Comparison of ENCODE assay signal across 13 cellular contexts in the genomic region with DNA sequence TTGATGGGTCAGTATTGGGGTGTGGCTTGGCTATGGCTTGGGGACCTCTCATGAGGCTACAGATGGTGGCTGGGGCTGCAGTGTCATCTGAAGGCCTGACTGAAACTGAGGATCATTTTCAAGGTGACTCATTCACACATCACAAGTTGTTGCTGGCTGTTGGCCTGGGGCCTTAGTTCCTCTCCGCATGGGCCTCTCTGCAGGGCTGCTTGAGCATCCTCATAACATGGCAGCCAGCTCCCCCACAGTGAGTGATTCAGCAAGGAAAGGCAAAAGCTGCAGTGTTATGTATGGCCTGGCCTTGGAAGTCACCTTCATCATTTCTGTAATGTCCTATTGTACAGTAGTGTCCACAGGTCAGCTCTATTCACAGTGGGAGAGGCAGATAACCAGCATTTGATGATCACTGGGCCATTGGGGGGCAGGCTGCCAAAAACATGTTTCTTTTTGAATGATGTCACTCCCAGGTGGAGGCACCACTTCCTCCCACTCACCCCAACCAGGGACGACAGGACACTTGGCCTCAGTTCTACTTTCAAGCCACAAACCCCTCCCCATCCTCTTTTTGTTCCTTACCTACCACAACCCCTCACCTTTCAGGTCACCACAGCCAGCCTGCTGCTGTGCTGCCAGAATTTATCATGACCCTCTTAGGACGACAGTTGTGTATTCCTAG. TPM values are rescaled to one million over a fixed set of nuclear protein-coding genes. Genes with fewer than 3 reads are reported as not detected.
A peak's percentile ranks its signal among the peaks of the same experiment; 100 is the strongest.
DNase-seq lines count a peak whose midpoint lies in the region; ATAC-seq and TF ChIP-seq lines count a peak whose summit lies in the region.
"Had no signal": no experiment of that assay in that cellular context is flagged by ENCODE, and none has a peak within 500 bp of the region (broad histone marks: within the 10 kb centered on the region; RNA-seq: fewer than 3 reads in every experiment).

No MANE protein-coding gene starts in this region.

- 73% methylated on average over 2 of the region's 3 CpGs for WGBS in suprapubic skin
- WGBS in thyroid gland, 2 donors = 73 to 83% methylated on average over 3 of the region's 3 CpGs

- CTCF ChIA-PET in activated CD4-positive, alpha-beta memory T cell treated with anti-CD3 and anti-CD28 coated beads for 36 hours (lab: Charles Lee) = no interaction called here

- H3K27ac ChIP-seq in suprapubic skin = no peak overlapping the region
- H3K27ac ChIP-seq in left ventricle myocardium inferior (replicated peaks) = no peak overlapping the region
- H3K27ac ChIP-seq in thyroid gland = no peak overlapping the region
- H3K27ac ChIP-seq: dorsolateral prefrontal cortex, right lobe of liver, SJSA1 had no signal

- H3K4me1 ChIP-seq in suprapubic skin = peaks cover 6% of the 10 kb centered on the region
- H3K4me1 ChIP-seq in left ventricle myocardium inferior = peaks cover 11% of the 10 kb centered on the region
- H3K4me1 ChIP-seq in thyroid gland = no peaks in the 10 kb centered on the region
- H3K4me1 ChIP-seq: right lobe of liver, SJSA1 had no signal

- intact Hi-C loops in activated CD4-positive, alpha-beta memory T cell treated with anti-CD3 and anti-CD28 coated beads for 36 hours (cut with micrococcal nuclease) = loop anchor here (5.0 kb wide), 1 partner anchor 491 kb away; a partner anchor contains a TSS
- intact Hi-C loops in left ventricle myocardium inferior (cut with micrococcal nuclease) = no loop called here
- intact Hi-C loops in thyroid gland (cut with DNase I) = no loop called here

- POLR2A ChIA-PET in activated CD4-positive, alpha-beta memory T cell treated with anti-CD3 and anti-CD28 coated beads for 36 hours (lab: Charles Lee) = interaction anchor here (1.1 kb wide), 1 partner anchor 172 kb away, joined by 3 read pairs; a partner anchor contains a TSS

- TF ChIP-seq POLR2A in suprapubic skin (IDR thresholded peaks at IDR 0.05) (no peak), thyroid gland (IDR thresholded peaks at IDR 0.05) (no peak)

- no peak for ATAC-seq in GM18498 (IDR thresholded peaks at IDR 0.05; ENCODE audit: unreplicated experiment)
- ATAC-seq: right lobe of liver had no signal

- H3K4me3 ChIP-seq in suprapubic skin = no peak overlapping the region
- H3K4me3 ChIP-seq in left ventricle myocardium inferior = no peak overlapping the region
- no peak overlapping the region for H3K4me3 ChIP-seq in thyroid gland (replicated peaks in 1 of 3)
- H3K4me3 ChIP-seq: dorsolateral prefrontal cortex, lung, right lobe of liver, SJSA1 had no signal

- TF ChIP-seq EP300 in suprapubic skin (IDR thresholded peaks at IDR 0.05) = no peak

- no peak overlapping the region for H3K4me3 Mint-ChIP-seq in activated CD4-positive, alpha-beta memory T cell treated with anti-CD3 and anti-CD28 coated beads for 36 hours
- H3K4me3 Mint-ChIP-seq in endothelial cell (ENCODE audit: unreplicated experiment) = no peak overlapping the region

- DNase-seq in activated gamma-delta T cell treated with Interleukin-2 at 50 U/mL for 16 hours (peak; percentile 37), activated gamma-delta T cell (lab: John Stamatoyannopoulos, UW) (no peak), endothelial cell (ENCODE audit: low spot score) (no peak), suprapubic skin (ENCODE audit: low spot score in 2 of 2) (peak; percentile 46 to 61), left ventricle myocardium inferior (no peak), thyroid gland (no peak)
- DNase-seq in activated CD4-positive, alpha-beta memory T cell treated with anti-CD3 and anti-CD28 coated beads for 36 hours = peak; percentile 80
- DNase-seq: dorsolateral prefrontal cortex, NCI-H2107 had no signal

- H3K9me3 Mint-ChIP-seq in activated CD4-positive, alpha-beta memory T cell treated with anti-CD3 and anti-CD28 coated beads for 36 hours = peaks cover 13% of the 10 kb centered on the region
- H3K9me3 Mint-ChIP-seq in endothelial cell (ENCODE audit: unreplicated experiment) = no peaks in the 10 kb centered on the region

- peaks cover 33% of the 10 kb centered on the region for H3K36me3 Mint-ChIP-seq in activated CD4-positive, alpha-beta memory T cell treated with anti-CD3 and anti-CD28 coated beads for 36 hours
- H3K36me3 Mint-ChIP-seq in endothelial cell (ENCODE audit: low read depth, unreplicated experiment) = no peaks in the 10 kb centered on the region

- peak overlapping the region; percentile 100 for H3K27ac Mint-ChIP-seq in activated CD4-positive, alpha-beta memory T cell treated with anti-CD3 and anti-CD28 coated beads for 36 hours
- H3K27ac Mint-ChIP-seq in endothelial cell (ENCODE audit: unreplicated experiment) = peak overlapping the region; percentile 40

- H3K27me3 Mint-ChIP-seq in activated CD4-positive, alpha-beta memory T cell treated with anti-CD3 and anti-CD28 coated beads for 36 hours = no peaks in the 10 kb centered on the region
- no peaks in the 10 kb centered on the region for H3K27me3 Mint-ChIP-seq in endothelial cell (ENCODE audit: unreplicated experiment)

- no peaks in the 10 kb centered on the region for H3K9me3 ChIP-seq in suprapubic skin
- peaks cover 9% of the 10 kb centered on the region for H3K9me3 ChIP-seq in left ventricle myocardium inferior (replicated peaks)
- no peaks in the 10 kb centered on the region for H3K9me3 ChIP-seq in thyroid gland
- H3K9me3 ChIP-seq: right lobe of liver, SJSA1 had no signal

- no peaks in the 10 kb centered on the region for H3K27me3 ChIP-seq in suprapubic skin
- peaks cover 29% of the 10 kb centered on the region for H3K27me3 ChIP-seq in left ventricle myocardium inferior (ENCODE audit: low read depth)
- H3K27me3 ChIP-seq in thyroid gland = no peaks in the 10 kb centered on the region
- H3K27me3 ChIP-seq: dorsolateral prefrontal cortex, right lobe of liver, SJSA1 had no signal

- TF ChIP-seq CTCF in endothelial cell (IDR thresholded peaks at IDR 0.05; ENCODE audit: unreplicated experiment) (no peak), suprapubic skin (IDR thresholded peaks at IDR 0.05) (no peak), left ventricle myocardium inferior (IDR thresholded peaks at IDR 0.05; ENCODE audit: borderline replicate concordance) (no peak), thyroid gland (IDR thresholded peaks at IDR 0.05) (no peak)

- no peaks in the 10 kb centered on the region for H3K36me3 ChIP-seq in suprapubic skin
- H3K36me3 ChIP-seq in left ventricle myocardium inferior = no peaks in the 10 kb centered on the region
- H3K36me3 ChIP-seq in thyroid gland = no peaks in the 10 kb centered on the region
- H3K36me3 ChIP-seq: right lobe of liver, SJSA1 had no signal

- peaks cover 49% of the 10 kb centered on the region for H3K4me1 Mint-ChIP-seq in activated CD4-positive, alpha-beta memory T cell treated with anti-CD3 and anti-CD28 coated beads for 36 hours (ENCODE audit: low read depth)
- peaks cover 19% of the 10 kb centered on the region for H3K4me1 Mint-ChIP-seq in endothelial cell (ENCODE audit: unreplicated experiment)

RNA-seq across cellular contexts. Expression of a gene that starts 14.4 kb away (rescaled TPM):
- total RNA-seq in activated CD4-positive, alpha-beta memory T cell treated with anti-CD3 and anti-CD28 coated beads for 36 hours = 10 to 100 TPM; 41.3 to 47.7 TPM
- 1.1 TPM for total RNA-seq in endothelial cell (ENCODE audit: unreplicated experiment)
- 1 to 10 TPM; 4.6 to 9.2 (median 6.6) TPM for total RNA-seq in suprapubic skin
- 1.8 TPM for total RNA-seq in left ventricle myocardium inferior
- total RNA-seq in thyroid gland = 1 to 10 TPM; 5.2 to 6.6 (median 5.6) TPM
- total RNA-seq: SJSA1 had no signal

Comparison
In these comparisons a context has a peak if more than half of its experiments do, and no peak if none do; other contexts are left out.
1. DNase-seq: peak in activated gamma-delta T cell treated with Interleukin-2 at 50 U/mL for 16 hours (single experiment), activated CD4-positive, alpha-beta memory T cell treated with anti-CD3 and anti-CD28 coated beads for 36 hours (single experiment) and suprapubic skin (2 of 2); none in activated gamma-delta T cell (single experiment), endothelial cell (single experiment), left ventricle myocardium inferior (single experiment) and thyroid gland (0 of 2).
2. RNA of a gene that starts 14.4 kb away (total RNA-seq): 41.3 to 47.7 TPM in activated CD4-positive, alpha-beta memory T cell treated with anti-CD3 and anti-CD28 coated beads for 36 hours; 4.6 to 9.2 TPM in suprapubic skin, 5.2 to 6.6 TPM in thyroid gland, 1.8 TPM in left ventricle myocardium inferior (single experiment) and 1.1 TPM in endothelial cell (single experiment); every median in the first group is over 4 times any median in the second.